ENCODE assay signal across 33 cellular contexts in the genomic region with DNA sequence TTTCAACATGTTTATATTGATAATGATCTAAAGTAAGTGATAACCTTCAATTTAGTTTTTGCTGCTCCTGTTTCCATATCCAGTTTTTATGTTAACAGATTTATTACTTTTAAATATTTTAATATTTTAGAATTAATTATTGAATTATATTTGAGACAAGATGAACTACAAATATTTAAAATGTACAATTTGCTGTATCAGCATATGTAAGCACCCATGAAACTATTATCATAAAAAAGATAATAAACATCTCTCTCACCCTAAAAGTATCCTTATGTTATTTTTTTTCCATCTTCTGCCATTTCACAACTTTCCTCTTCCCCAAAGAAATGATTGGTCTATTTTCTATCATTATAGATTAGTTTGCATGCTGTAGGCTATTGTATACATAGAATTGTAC.
"Had no signal": no experiment of that assay in that cellular context is flagged by ENCODE, and none has a peak within 500 bp of the region (broad histone marks: within the 10 kb centered on the region; RNA-seq: fewer than 3 reads in every experiment).

No MANE protein-coding gene starts in this region.

- H3K4me3 ChIP-seq: adrenal gland, body of pancreas, breast epithelium had no signal

- H3K27me3 ChIP-seq: adrenal gland, body of pancreas, brain microvascular endothelial cell, breast epithelium had no signal

- DNase-seq: activated B cell treated with CpG ODN at 0.5 μM for 24 hours; activated CD4-positive, alpha-beta memory T cell treated with anti-CD3 and anti-CD28 coated beads for 36 hours; activated CD4-positive, alpha-beta T cell treated with anti-CD3 and anti-CD28 coated beads for 4 hours; activated CD4-positive, alpha-beta T cell treated with anti-CD3 and anti-CD28 coated beads, Interleukin-2, amount 10 ng/mL, durations not matched to agents 24 days and 14 days; activated CD4-positive, alpha-beta T cell treated with anti-CD3 and anti-CD28 coated beads, Interleukin-2, amount 50 U/mL, for 1 hour; activated CD4-positive, alpha-beta T cell treated with anti-CD3 and anti-CD28 coated beads, Interleukin-2, amount 50 U/mL, for 4 hours; activated CD4-positive, CD25-positive, alpha-beta regulatory T cell treated with anti-CD3 and anti-CD28 coated beads, Interleukin-2, amount 50 U/mL, for 72 hours; activated CD8-positive, alpha-beta memory T cell treated with anti-CD3 and anti-CD28 coated beads, Interleukin-2, amount 50 U/mL, for 4 hours; activated CD8-positive, alpha-beta T cell treated with anti-CD3 and anti-CD28 coated beads for 36 hours; activated effector memory CD4-positive, alpha-beta T cell treated with anti-CD3 and anti-CD28 coated beads, Interleukin-2, amount 50 U/mL, for 16 hours; activated gamma-delta T cell treated with Interleukin-2 at 50 U/mL for 16 hours; activated naive CD4-positive, alpha-beta T cell; activated naive CD4-positive, alpha-beta T cell treated with anti-CD3 and anti-CD28 coated beads for 36 hours; activated naive CD4-positive, alpha-beta T cell treated with anti-CD3 and anti-CD28 coated beads, Interleukin-2, amount 50 U/mL, for 16 hours; activated naive CD8-positive, alpha-beta T cell treated with anti-CD3 and anti-CD28 coated beads for 36 hours; activated T-cell treated with anti-CD3 and anti-CD28 coated beads for 4 hours; activated T-cell treated with anti-CD3 and anti-CD28 coated beads, Interleukin-2, amount 50 U/mL, for 1 hour; activated T-cell treated with anti-CD3 and anti-CD28 coated beads, Interleukin-2, amount 50 U/mL, for 4 hours; activated T-cell treated with anti-CD3 and anti-CD28 coated beads, Interleukin-2, amount 50 U/mL, for 72 hours; adrenal gland; amniotic stem cell; aorta; body of pancreas; brain microvascular endothelial cell; central memory CD4-positive, alpha-beta T cell; T-helper 2 cell; T-helper 9 cell had no signal

- FAIRE-seq: astrocyte, TTC549 had no signal

- H3K4me1 ChIP-seq: adrenal gland, body of pancreas, breast epithelium had no signal

- H3K36me3 ChIP-seq: adrenal gland, brain microvascular endothelial cell, breast epithelium had no signal

- ATAC-seq: activated CD8-positive, alpha-beta T cell treated with anti-CD3 and anti-CD28 coated beads for 36 hours; activated naive CD4-positive, alpha-beta T cell treated with anti-CD3 and anti-CD28 coated beads, Interleukin-2, amount 50 U/mL, for 72 hours; activated T-cell treated with anti-CD3 and anti-CD28 coated beads, Interleukin-2, amount 50 U/mL, for 4 hours; activated T-cell treated with anti-CD3 and anti-CD28 coated beads, Interleukin-2, amount 50 U/mL, for 72 hours; activated T-helper 17 cell treated with anti-CD3 and anti-CD28 coated beads, Interleukin-2, amount 50 U/mL, for 72 hours; body of pancreas had no signal

- H3K9me3 ChIP-seq: adrenal gland, body of pancreas, breast epithelium had no signal

- H3K27ac ChIP-seq: adrenal gland, body of pancreas, brain microvascular endothelial cell, breast epithelium, VCaP had no signal
